Comparison of ENCODE assay signal across 1 cellular context in genomic region chr14:56119221-56119967, GRCh38.
TF ChIP-seq lines count a peak whose summit lies in the region.

No MANE protein-coding gene starts in this region.

TF ChIP-seq in GM23338, 12 proteins besides CTCF, POLR2A, EP300 and RAD21 (continued from another document):
- TF ChIP-seq POLR2AphosphoS5 (IDR thresholded peaks at IDR 0.05; ENCODE audit: low read depth) (no peak), ZNF331 (CRISPR knock-in tag; IDR thresholded peaks at IDR 0.05; ENCODE audit: low read depth) (no peak)
